In genomic region chr19:39435499-39436349, GRCh38 we compare ENCODE assay signal across 8 cellular contexts. TPM values are rescaled to one million over a fixed set of nuclear protein-coding genes. Genes with fewer than 3 reads are reported as not detected.
DNase-seq lines count a peak whose midpoint lies in the region; ATAC-seq and TF ChIP-seq lines count a peak whose summit lies in the region.

Gene RPS16 (minus strand): TSS chr19:39435949. CDS start chr19:39435895, 54 bp downstream.

- H3K27me3 ChIP-seq in BE2C (no peaks in the 10 kb centered on the region), layer of hippocampus (ENCODE audit: control insufficient read depth, insufficient read depth, low read length) (no peaks in the 10 kb centered on the region)

- peak; percentile 49 for ATAC-seq in HG03457 (IDR thresholded peaks at IDR 0.05; ENCODE audit: unreplicated experiment)

- peak within 1 kb of the TSS; percentile 99 for H3K4me3 ChIP-seq in BE2C (ENCODE audit: low read depth, low read length)
- peak within 1 kb of the TSS; percentile 99 for H3K4me3 ChIP-seq in choroid plexus epithelial cell (ENCODE audit: low read depth, low read length)

- peaks cover 38% of the 10 kb centered on the region for H3K36me3 ChIP-seq in BE2C

- DNase-seq in BE2C (peak; percentile 99), GM19240 (ENCODE audit: insufficient read length, low spot score) (peak; percentile 81), NCI-H526 (lab: John Stamatoyannopoulos, UW) (peak; percentile 96 to 100), choroid plexus epithelial cell (ENCODE audit: low read depth) (peak; percentile 98)
- DNase-seq in activated CD4-positive, alpha-beta T cell treated with anti-CD3 and anti-CD28 coated beads for 4 hours: peak; percentile 99 to 100
- DNase-seq in stimulated activated CD4-positive, alpha-beta T cell treated with anti-CD3 and anti-CD28 coated beads, Interleukin-1b, Interleukin-23, amount 100 ng/mL, for 24 hours (ENCODE audit: low read depth in 4 of 4, low spot score in 1 of 4): peak; percentile 98 to 99 (median 99)

- H3K27ac ChIP-seq in layer of hippocampus (ENCODE audit: low read depth, low read length): peak within 1 kb of the TSS; percentile 64

- peaks cover 3% of the 10 kb centered on the region; the same call in 1 of the 2 replicates for H3K4me1 ChIP-seq in BE2C

- no peaks in the 10 kb centered on the region for H3K9me3 ChIP-seq in BE2C

- TF ChIP-seq CTCF in BE2C (IDR thresholded peaks at IDR 0.05; ENCODE audit: low read depth, low read length) (no peak), choroid plexus epithelial cell (conservative IDR thresholded peaks at IDR 0.05; ENCODE audit: low read depth, low read length) (no peak)

RNA-seq across cellular contexts. Expression of gene RPS16, which starts in this region (rescaled TPM):
- 3,669 TPM for polyA plus RNA-seq in BE2C (2012; ENCODE audit: insufficient read depth, insufficient read length, low read depth)

Comparison
In these comparisons a context has a peak if more than half of its experiments do, and no peak if none do; other contexts are left out.
1. Peak in every context shown above with its lines: DNase-seq, ATAC-seq, H3K4me3 ChIP-seq and H3K27ac ChIP-seq.